Comparison of ENCODE assay signal across 12 cellular contexts in genomic region chr19:888615-889385, GRCh38. TPM values are rescaled to one million over a fixed set of nuclear protein-coding genes. Genes with fewer than 3 reads are reported as not detected.
DNase-seq lines count a peak whose midpoint lies in the region; ATAC-seq and TF ChIP-seq lines count a peak whose summit lies in the region.
"Had no signal": no experiment of that assay in that cellular context is flagged by ENCODE, and none has a peak within 500 bp of the region (broad histone marks: within the 10 kb centered on the region; RNA-seq: fewer than 3 reads in every experiment).

No MANE protein-coding gene starts in this region.

- H3K9me3 ChIP-seq in prostate gland, result no peaks in the 10 kb centered on the region

- no peaks in the 10 kb centered on the region for H3K27me3 Mint-ChIP-seq in activated T-helper 1 cell treated with anti-CD3 and anti-CD28 coated beads, Interleukin-12 subunit alpha, Interleukin-12 subunit beta, Interleukin-2, Interleukin-4 antibody, amounts not matched to agents 30 ng/mL and 10 ng/mL and 1 ng/mL, durations not matched to agents 14 hours and 24 hours and 36 hours (ENCODE audit: insufficient read depth)
- H3K27me3 Mint-ChIP-seq in T-cell (peaks cover 0 to 4% of the 10 kb centered on the region in 2 donors), natural killer cell (ENCODE audit: low read depth in 2 of 2) (no peaks in the 10 kb centered on the region)
- no peaks in the 10 kb centered on the region for H3K27me3 Mint-ChIP-seq in activated T-helper 17 cell treated with anti-CD3 and anti-CD28 coated beads, Interleukin-2, amount 50 U/mL, for 72 hours

- 90% methylated on average over 27 of the region's 27 CpGs for WGBS in prostate gland

- peaks cover 0 to 10% of the 10 kb centered on the region in 2 donors for H3K36me3 ChIP-seq in prostate gland

- intact Hi-C loops in activated T-helper 1 cell treated with anti-CD3 and anti-CD28 coated beads, Interleukin-12 subunit alpha, Interleukin-12 subunit beta, Interleukin-2, Interleukin-4 antibody, amounts not matched to agents 30 ng/mL and 10 ng/mL and 1 ng/mL, durations not matched to agents 14 hours and 24 hours and 36 hours (cut with micrococcal nuclease), result no loop called here
- intact Hi-C loops in natural killer cell (cut with micrococcal nuclease) (no loop called here), prostate gland (cut with DNase I) (no loop called here)

- CTCF ChIA-PET in T-cell (lab: Charles Lee), result no interaction called here

- H3K36me3 Mint-ChIP-seq in activated T-helper 1 cell treated with anti-CD3 and anti-CD28 coated beads, Interleukin-12 subunit alpha, Interleukin-12 subunit beta, Interleukin-2, Interleukin-4 antibody, amounts not matched to agents 30 ng/mL and 10 ng/mL and 1 ng/mL, durations not matched to agents 14 hours and 24 hours and 36 hours (ENCODE audit: low read depth), result peaks cover 6% of the 10 kb centered on the region
- H3K36me3 Mint-ChIP-seq in T-cell, result peaks cover 6% of the 10 kb centered on the region
- H3K36me3 Mint-ChIP-seq in activated T-helper 17 cell treated with anti-CD3 and anti-CD28 coated beads, Interleukin-2, amount 50 U/mL, for 72 hours (ENCODE audit: low read depth), result peaks cover 45% of the 10 kb centered on the region
- no peaks in the 10 kb centered on the region for H3K36me3 Mint-ChIP-seq in natural killer cell

- ATAC-seq in T-cell (replicated peaks in 1 of 4) (peak; percentile 21 to 71 (median 56)), natural killer cell (no peak)
- peak; percentile 17 for ATAC-seq in activated T-helper 17 cell treated with anti-CD3 and anti-CD28 coated beads, Interleukin-2, amount 50 U/mL, for 72 hours (replicated peaks)

- no peak overlapping the region for H3K4me3 Mint-ChIP-seq in activated T-helper 1 cell treated with anti-CD3 and anti-CD28 coated beads, Interleukin-12 subunit alpha, Interleukin-12 subunit beta, Interleukin-2, Interleukin-4 antibody, amounts not matched to agents 30 ng/mL and 10 ng/mL and 1 ng/mL, durations not matched to agents 14 hours and 24 hours and 36 hours
- H3K4me3 Mint-ChIP-seq in T-cell (peak overlapping the region; percentile 54 to 75 (median 65)), natural killer cell (no peak overlapping the region)
- H3K4me3 Mint-ChIP-seq in activated T-helper 17 cell treated with anti-CD3 and anti-CD28 coated beads, Interleukin-2, amount 50 U/mL, for 72 hours, result peak overlapping the region; percentile 31

- POLR2A ChIA-PET in T-cell (lab: Charles Lee), result no interaction called here

- no peak for TF ChIP-seq CTCF in natural killer cell (IDR thresholded peaks at IDR 0.05)
- no peak for TF ChIP-seq CTCF in prostate gland (IDR thresholded peaks at IDR 0.05)

- no peaks in the 10 kb centered on the region for H3K27me3 ChIP-seq in prostate gland (replicated peaks; ENCODE audit: insufficient read depth)

- no peak overlapping the region for H3K4me3 ChIP-seq in prostate gland
- H3K4me3 ChIP-seq: GM23248 had no signal

- peaks cover 8% of the 10 kb centered on the region for H3K4me1 Mint-ChIP-seq in activated T-helper 1 cell treated with anti-CD3 and anti-CD28 coated beads, Interleukin-12 subunit alpha, Interleukin-12 subunit beta, Interleukin-2, Interleukin-4 antibody, amounts not matched to agents 30 ng/mL and 10 ng/mL and 1 ng/mL, durations not matched to agents 14 hours and 24 hours and 36 hours (ENCODE audit: low read depth)
- H3K4me1 Mint-ChIP-seq in T-cell (peaks cover 9 to 43% (median 17%) of the 10 kb centered on the region in 3 donors), natural killer cell (peaks cover 9 to 23% of the 10 kb centered on the region in 2 donors)
- peaks cover 5% of the 10 kb centered on the region for H3K4me1 Mint-ChIP-seq in activated T-helper 17 cell treated with anti-CD3 and anti-CD28 coated beads, Interleukin-2, amount 50 U/mL, for 72 hours

- no peak overlapping the region for H3K27ac ChIP-seq in prostate gland
- H3K27ac ChIP-seq: GM23248 had no signal

- no peaks in the 10 kb centered on the region for H3K9me3 Mint-ChIP-seq in activated T-helper 1 cell treated with anti-CD3 and anti-CD28 coated beads, Interleukin-12 subunit alpha, Interleukin-12 subunit beta, Interleukin-2, Interleukin-4 antibody, amounts not matched to agents 30 ng/mL and 10 ng/mL and 1 ng/mL, durations not matched to agents 14 hours and 24 hours and 36 hours
- no peaks in the 10 kb centered on the region for H3K9me3 Mint-ChIP-seq in T-cell
- H3K9me3 Mint-ChIP-seq in activated T-helper 17 cell treated with anti-CD3 and anti-CD28 coated beads, Interleukin-2, amount 50 U/mL, for 72 hours, result no peaks in the 10 kb centered on the region
- H3K9me3 Mint-ChIP-seq in natural killer cell, result no peaks in the 10 kb centered on the region

- TF ChIP-seq POLR2A in prostate gland (IDR thresholded peaks at IDR 0.05), result no peak

- peak; percentile 36 for DNase-seq in activated T-helper 1 cell treated with Interleukin-2 at 50 U/mL for 16 hours (ENCODE audit: low read depth)
- DNase-seq in activated T-helper 1 cell treated with anti-CD3 and anti-CD28 coated beads, Interleukin-12 subunit alpha, Interleukin-12 subunit beta, Interleukin-2, Interleukin-4 antibody, amounts not matched to agents 30 ng/mL and 10 ng/mL and 1 ng/mL, durations not matched to agents 14 hours and 24 hours and 36 hours (ENCODE audit: low spot score), result no peak
- DNase-seq in T-cell, result peak in 17 of 34 experiments; percentile 28 to 74 (median 47)
- peak; percentile 51 for DNase-seq in stimulated activated CD8-positive, alpha-beta memory T cell treated with anti-CD3 and anti-CD28 coated beads, Interleukin-12 subunit alpha, Interleukin-12 subunit beta, amount 100 ng/mL, for 1 hour (ENCODE audit: low read depth)
- DNase-seq in natural killer cell, result no peak
- DNase-seq in NCI-H510A treated with DMSO at 0.1 percent for 48 hours (lab: John Stamatoyannopoulos, UW), result no peak
- no peak for DNase-seq in prostate gland (ENCODE audit: low spot score)
- DNase-seq: GM23248, NCI-H524, SIG-M5 had no signal

- no peak overlapping the region for H3K27ac Mint-ChIP-seq in activated T-helper 1 cell treated with anti-CD3 and anti-CD28 coated beads, Interleukin-12 subunit alpha, Interleukin-12 subunit beta, Interleukin-2, Interleukin-4 antibody, amounts not matched to agents 30 ng/mL and 10 ng/mL and 1 ng/mL, durations not matched to agents 14 hours and 24 hours and 36 hours
- H3K27ac Mint-ChIP-seq in T-cell (peak overlapping the region; percentile 78 to 95), natural killer cell (no peak overlapping the region)
- H3K27ac Mint-ChIP-seq in activated T-helper 17 cell treated with anti-CD3 and anti-CD28 coated beads, Interleukin-2, amount 50 U/mL, for 72 hours, result peak overlapping the region; percentile 25

- no peaks in the 10 kb centered on the region for H3K4me1 ChIP-seq in prostate gland (replicated peaks)

RNA-seq across cellular contexts. Expression of gene MED16, which starts 4.2 kb away (rescaled TPM):
- total RNA-seq in activated T-helper 1 cell treated with anti-CD3 and anti-CD28 coated beads, Interleukin-12 subunit alpha, Interleukin-12 subunit beta, Interleukin-2, Interleukin-4 antibody, amounts not matched to agents 30 ng/mL and 10 ng/mL and 1 ng/mL, durations not matched to agents 14 hours and 24 hours and 36 hours, result 62.1 and 62.5 TPM in 2 replicates
- total RNA-seq in T-cell, result 100 to 1,000 TPM in 1 of 5 donors, 10 to 100 TPM in 4; 55.0 to 105 (median 92.4) TPM
- 10 to 100 TPM; 60.4 to 64.1 TPM for total RNA-seq in activated T-helper 17 cell treated with anti-CD3 and anti-CD28 coated beads, Interleukin-2, amount 50 U/mL, for 72 hours
- 10 to 100 TPM; 44.2 to 50.1 (median 44.7) TPM for total RNA-seq in natural killer cell
- total RNA-seq in prostate gland, result 100 to 1,000 TPM in 1 of 2 donors, 10 to 100 TPM in 1; 65.1 to 114 TPM

RNA-seq across cellular contexts. Expression of gene RNU6-9, which starts 4.5 kb away (rescaled TPM):
- not detected in 2 replicates for total RNA-seq in activated T-helper 1 cell treated with anti-CD3 and anti-CD28 coated beads, Interleukin-12 subunit alpha, Interleukin-12 subunit beta, Interleukin-2, Interleukin-4 antibody, amounts not matched to agents 30 ng/mL and 10 ng/mL and 1 ng/mL, durations not matched to agents 14 hours and 24 hours and 36 hours
- total RNA-seq in T-cell (not detected), natural killer cell (not detected), prostate gland (not detected)
- not detected for total RNA-seq in activated T-helper 17 cell treated with anti-CD3 and anti-CD28 coated beads, Interleukin-2, amount 50 U/mL, for 72 hours
- total RNA-seq: frontal cortex, GM23248 had no signal

RNA-seq across cellular contexts. Expression of gene R3HDM4, which starts 24.2 kb away (rescaled TPM):
- 94.3 and 96.4 TPM in 2 replicates for total RNA-seq in activated T-helper 1 cell treated with anti-CD3 and anti-CD28 coated beads, Interleukin-12 subunit alpha, Interleukin-12 subunit beta, Interleukin-2, Interleukin-4 antibody, amounts not matched to agents 30 ng/mL and 10 ng/mL and 1 ng/mL, durations not matched to agents 14 hours and 24 hours and 36 hours
- total RNA-seq in T-cell, result 100 to 1,000 TPM; 190 to 252 (median 220) TPM
- total RNA-seq in activated T-helper 17 cell treated with anti-CD3 and anti-CD28 coated beads, Interleukin-2, amount 50 U/mL, for 72 hours, result 10 to 100 TPM; 78.5 to 79.3 TPM
- 100 to 1,000 TPM in 1 of 3 donors, 10 to 100 TPM in 2; 88.7 to 106 (median 97.8) TPM for total RNA-seq in natural killer cell
- 10 to 100 TPM; 36.9 to 58.7 TPM for total RNA-seq in prostate gland

RNA-seq across cellular contexts. Expression of gene KISS1R, which starts 28.3 kb away (rescaled TPM):
- 6.8 and 8.9 TPM in 2 replicates for total RNA-seq in activated T-helper 1 cell treated with anti-CD3 and anti-CD28 coated beads, Interleukin-12 subunit alpha, Interleukin-12 subunit beta, Interleukin-2, Interleukin-4 antibody, amounts not matched to agents 30 ng/mL and 10 ng/mL and 1 ng/mL, durations not matched to agents 14 hours and 24 hours and 36 hours
- 1 to 10 TPM; 1.5 to 4.9 (median 2.8) TPM for total RNA-seq in T-cell
- total RNA-seq in activated T-helper 17 cell treated with anti-CD3 and anti-CD28 coated beads, Interleukin-2, amount 50 U/mL, for 72 hours, result 10 to 100 TPM; 17.5 to 53.1 TPM
- under 1 TPM in 1 of 3 donors, not detected in 2; 0.31 TPM for total RNA-seq in natural killer cell
- not detected for total RNA-seq in prostate gland
- total RNA-seq: GM23248 had no signal

RNA-seq across cellular contexts. Expression of gene CFD, which starts 29.3 kb away (rescaled TPM):
- 0.91 and 1.2 TPM in 2 replicates for total RNA-seq in activated T-helper 1 cell treated with anti-CD3 and anti-CD28 coated beads, Interleukin-12 subunit alpha, Interleukin-12 subunit beta, Interleukin-2, Interleukin-4 antibody, amounts not matched to agents 30 ng/mL and 10 ng/mL and 1 ng/mL, durations not matched to agents 14 hours and 24 hours and 36 hours
- total RNA-seq in T-cell, result 10 to 100 TPM in 1 of 5 donors, 1 to 10 TPM in 4; 2.8 to 10.3 (median 5.6) TPM
- under 1 TPM; 0.40 to 0.89 TPM for total RNA-seq in activated T-helper 17 cell treated with anti-CD3 and anti-CD28 coated beads, Interleukin-2, amount 50 U/mL, for 72 hours
- total RNA-seq in natural killer cell, result 10 to 100 TPM in 2 of 3 donors, 1 to 10 TPM in 1; 2.9 to 47.5 (median 10.4) TPM
- 100 to 1,000 TPM in 1 of 2 donors, 10 to 100 TPM in 1; 92.2 to 167 TPM for total RNA-seq in prostate gland

Comparison
In these comparisons a context has a peak if more than half of its experiments do, and no peak if none do; other contexts are left out.
1. DNase-seq: peak in activated T-helper 1 cell treated with Interleukin-2 at 50 U/mL for 16 hours (single experiment) and stimulated activated CD8-positive, alpha-beta memory T cell treated with anti-CD3 and anti-CD28 coated beads, Interleukin-12 subunit alpha, Interleukin-12 subunit beta, amount 100 ng/mL, for 1 hour (single experiment); none in activated T-helper 1 cell treated with anti-CD3 and anti-CD28 coated beads, Interleukin-12 subunit alpha, Interleukin-12 subunit beta, Interleukin-2, Interleukin-4 antibody, amounts not matched to agents 30 ng/mL and 10 ng/mL and 1 ng/mL, durations not matched to agents 14 hours and 24 hours and 36 hours (single experiment), natural killer cell (single experiment), NCI-H510A treated with DMSO at 0.1 percent for 48 hours (single experiment) and prostate gland (single experiment).
2. H3K27ac Mint-ChIP-seq: peak in T-cell (2 of 2) and activated T-helper 17 cell treated with anti-CD3 and anti-CD28 coated beads, Interleukin-2, amount 50 U/mL, for 72 hours (single experiment); none in activated T-helper 1 cell treated with anti-CD3 and anti-CD28 coated beads, Interleukin-12 subunit alpha, Interleukin-12 subunit beta, Interleukin-2, Interleukin-4 antibody, amounts not matched to agents 30 ng/mL and 10 ng/mL and 1 ng/mL, durations not matched to agents 14 hours and 24 hours and 36 hours (single experiment) and natural killer cell (0 of 2).
3. H3K4me3 Mint-ChIP-seq: peak in T-cell (3 of 3) and activated T-helper 17 cell treated with anti-CD3 and anti-CD28 coated beads, Interleukin-2, amount 50 U/mL, for 72 hours (single experiment); none in activated T-helper 1 cell treated with anti-CD3 and anti-CD28 coated beads, Interleukin-12 subunit alpha, Interleukin-12 subunit beta, Interleukin-2, Interleukin-4 antibody, amounts not matched to agents 30 ng/mL and 10 ng/mL and 1 ng/mL, durations not matched to agents 14 hours and 24 hours and 36 hours (single experiment) and natural killer cell (single experiment).
4. ATAC-seq: peak in T-cell (4 of 4) and activated T-helper 17 cell treated with anti-CD3 and anti-CD28 coated beads, Interleukin-2, amount 50 U/mL, for 72 hours (single experiment); none in natural killer cell (0 of 3).